In genomic region chr18:23437357-23438045, GRCh38 we compare ENCODE assay signal across 1 cellular context.
A peak's percentile ranks its signal among the peaks of the same experiment; 100 is the strongest.
TF ChIP-seq lines count a peak whose summit lies in the region.

No MANE protein-coding gene starts in this region.

TF ChIP-seq in K562, 482 proteins besides CTCF, POLR2A, EP300 and RAD21 (continued from another document and continues in another):
- TF ChIP-seq MGA (IDR thresholded peaks at IDR 0.05) (peak; percentile 98), CXXC5 (CRISPR knock-in tag; IDR thresholded peaks at IDR 0.05) (peak; percentile 83), SUPT5H (IDR thresholded peaks at IDR 0.05) (peak; percentile 76), GATAD2A (IDR thresholded peaks at IDR 0.05) (peak; percentile 74; the same call in 1 of the 2 replicates), TEAD1 (CRISPR knock-in tag; IDR thresholded peaks at IDR 0.05) (0 out of 4 replicates have a peak, but pooled peaks of 1 of the 2 experiments have one; percentile 30), BCLAF1 (IDR thresholded peaks at IDR 0.05; ENCODE audit: borderline replicate concordance in 1 of 2, control insufficient read depth in 1 of 2, low read depth in 2 of 2, low read length in 1 of 2) (no peak), KLF13 (tag; IDR thresholded peaks at IDR 0.05; ENCODE audit: borderline replicate concordance, low read depth) (peak; percentile 84; the same call in 1 of the 2 replicates), PREB (CRISPR knock-in tag; IDR thresholded peaks at IDR 0.05) (0 out of 2 replicates have a peak, but pooled peaks have one; percentile 55), ZNF512 (tag; IDR thresholded peaks at IDR 0.05) (no peak), RBM25 (IDR thresholded peaks at IDR 0.05; ENCODE audit: low read depth, low read length, severe bottlenecking) (peak; percentile 88), NR4A1 (CRISPR knock-in tag; IDR thresholded peaks at IDR 0.05) (peak; percentile 76; the same call in 1 of the 2 replicates), NR4A1 (tag; IDR thresholded peaks at IDR 0.05) (no peak), E2F3 (CRISPR knock-in tag; IDR thresholded peaks at IDR 0.05) (peak; percentile 67; the same call in 1 of the 2 replicates), CREB3 (tag; conservative IDR thresholded peaks at IDR 0.05; ENCODE audit: low read depth) (0 out of 2 replicates have a peak, but pooled peaks have one; percentile 64), DACH1 (IDR thresholded peaks at IDR 0.05; ENCODE audit: partially characterized antibody) (peak; percentile 6), TRIM28 (IDR thresholded peaks at IDR 0.05) (no peak), ATF1 (CRISPR knock-in tag; IDR thresholded peaks at IDR 0.05) (0 out of 2 replicates have a peak, but pooled peaks have one; percentile 22), ATF1 (tag; IDR thresholded peaks at IDR 0.05) (peak; percentile 83), ZNF121 (CRISPR knock-in tag; conservative IDR thresholded peaks at IDR 0.05) (no peak), HEY1 (CRISPR knock-in tag; IDR thresholded peaks at IDR 0.05; ENCODE audit: borderline replicate concordance) (no peak), FOXM1 (IDR thresholded peaks at IDR 0.05; ENCODE audit: low read depth) (peak; percentile 46; the same call in 1 of the 2 replicates), FOXM1 (CRISPR knock-in tag; IDR thresholded peaks at IDR 0.05; ENCODE audit: low read depth) (no peak), RHOXF2B (CRISPR knock-in tag; conservative IDR thresholded peaks at IDR 0.05) (no peak), ADNP (tag; IDR thresholded peaks at IDR 0.05) (no peak), CHD2 (IDR thresholded peaks at IDR 0.05; ENCODE audit: low read depth, low read length) (peak; percentile 25; the same call in 1 of the 2 replicates), ZNF3 (CRISPR knock-in tag; IDR thresholded peaks at IDR 0.05) (no peak), STAG1 (CRISPR knock-in tag; IDR thresholded peaks at IDR 0.05; ENCODE audit: borderline replicate concordance) (no peak), ZSCAN29 (IDR thresholded peaks at IDR 0.05) (peak; percentile 83), HES1 (IDR thresholded peaks at IDR 0.05; ENCODE audit: low read depth) (0 out of 2 replicates have a peak, but pooled peaks have one; percentile 16), THRB (CRISPR knock-in tag; conservative IDR thresholded peaks at IDR 0.05) (no peak), JUN (IDR thresholded peaks at IDR 0.05; ENCODE audit: borderline replicate concordance, low read depth, low read length) (peak; percentile 52; the same call in 1 of the 2 replicates), JUN (CRISPR knock-in tag; IDR thresholded peaks at IDR 0.05; ENCODE audit: borderline replicate concordance) (no peak), DNMT1 (IDR thresholded peaks at IDR 0.05) (no peak), FIP1L1 (IDR thresholded peaks at IDR 0.05; ENCODE audit: low read depth, low read length, poor library complexity, severe bottlenecking) (no peak), ATF7 (IDR thresholded peaks at IDR 0.05) (peak; percentile 67; the same call in 1 of the 2 replicates), ELF2 (CRISPR knock-in tag; IDR thresholded peaks at IDR 0.05) (no peak), NRF1 (conservative IDR thresholded peaks at IDR 0.05 in 1 of 2, IDR thresholded peaks at IDR 0.05 in 1 of 2) (peak; percentile 21 to 27; a peak in 1 of 4 replicates), DMBX1 (CRISPR knock-in tag; IDR thresholded peaks at IDR 0.05; ENCODE audit: borderline replicate concordance) (peak; percentile 42; the same call in 1 of the 2 replicates), ZNF75A (CRISPR knock-in tag; IDR thresholded peaks at IDR 0.05) (no peak)
